ENCODE assay signal across 9 cellular contexts in the genomic region with DNA sequence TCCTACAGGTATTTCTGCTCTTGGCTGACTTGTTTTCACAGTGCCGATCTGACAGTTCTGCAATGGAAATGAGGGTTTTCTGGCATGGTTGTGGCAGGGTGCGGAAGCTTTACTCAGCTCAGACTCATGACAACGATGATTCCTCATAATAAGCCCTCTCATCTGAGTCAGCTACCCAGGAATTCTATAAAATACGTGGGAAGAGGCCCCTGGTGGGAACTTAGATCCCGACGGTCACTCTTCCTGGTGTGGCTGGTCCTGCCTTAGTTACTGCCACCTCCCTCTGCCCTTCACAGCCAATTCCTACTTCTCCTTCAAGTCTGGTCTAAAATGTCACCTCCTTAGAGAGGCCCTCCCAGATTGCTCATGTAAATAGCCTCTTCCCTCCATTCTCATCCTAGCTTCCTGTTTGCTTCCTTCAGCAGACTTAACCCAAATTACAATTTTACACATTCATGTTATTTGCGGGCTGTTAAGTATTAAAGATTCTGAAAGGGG.
DNase-seq lines count a peak whose midpoint lies in the region; ATAC-seq and TF ChIP-seq lines count a peak whose summit lies in the region.
"Had no signal": no experiment of that assay in that cellular context is flagged by ENCODE, and none has a peak within 500 bp of the region (broad histone marks: within the 10 kb centered on the region; RNA-seq: fewer than 3 reads in every experiment).

No MANE protein-coding gene starts in this region.

- H3K9me3 ChIP-seq in RWPE2 (ENCODE audit: severe bottlenecking) (no peaks in the 10 kb centered on the region), parathyroid adenoma (ENCODE audit: control insufficient read depth, low read length) (no peaks in the 10 kb centered on the region)

- H3K27me3 ChIP-seq in RWPE2 (ENCODE audit: insufficient read depth, poor library complexity, severe bottlenecking) (no peaks in the 10 kb centered on the region), parathyroid adenoma (ENCODE audit: control insufficient read depth, insufficient read depth, low read length) (no peaks in the 10 kb centered on the region)

- H3K79me2 ChIP-seq in parathyroid adenoma, result no peaks in the 10 kb centered on the region

- H3K27ac ChIP-seq in RWPE2 (ENCODE audit: poor library complexity, severe bottlenecking) (peak overlapping the region; percentile 68), parathyroid adenoma (peak overlapping the region; percentile 66)

- no peak overlapping the region for H2AFZ ChIP-seq in parathyroid adenoma

- H3K4me3 ChIP-seq in RWPE2 (ENCODE audit: severe bottlenecking) (no peak overlapping the region), fibroblast of pulmonary artery (replicated peaks; ENCODE audit: low read depth, low read length) (peak overlapping the region; percentile 20), parathyroid adenoma (ENCODE audit: low read depth, low read length) (no peak overlapping the region)

- H3K4me1 ChIP-seq in RWPE2 (ENCODE audit: insufficient read depth, poor library complexity, severe bottlenecking), result peaks cover 19% of the 10 kb centered on the region
- no peaks in the 10 kb centered on the region for H3K4me1 ChIP-seq in parathyroid adenoma

- DNase-seq in CD1c-positive myeloid dendritic cell (ENCODE audit: extremely low spot score), result peak; percentile 61
- peak; percentile 72 for DNase-seq in RWPE2 (ENCODE audit: low spot score)
- peak; percentile 91 for DNase-seq in fibroblast of pulmonary artery (ENCODE audit: low read depth)
- DNase-seq in NCI-H1417 treated with DMSO at 0.1 percent for 48 hours (lab: John Stamatoyannopoulos, UW), result no peak
- no peak for DNase-seq in NCI-H2227 treated with DMSO at 0.1 percent for 48 hours (lab: John Stamatoyannopoulos, UW)
- DNase-seq: DMS79 treated with DMSO at 0.1 percent for 48 hours had no signal

- TF ChIP-seq CTCF in RWPE2 (IDR thresholded peaks at IDR 0.05; ENCODE audit: poor library complexity, severe bottlenecking) (no peak), fibroblast of pulmonary artery (IDR thresholded peaks at IDR 0.05; ENCODE audit: low read length, missing control alignments) (no peak), parathyroid adenoma (IDR thresholded peaks at IDR 0.05) (no peak)

- H3K36me3 ChIP-seq in RWPE2 (ENCODE audit: low read depth) (no peaks in the 10 kb centered on the region), parathyroid adenoma (ENCODE audit: control insufficient read depth, insufficient read depth, low read length) (no peaks in the 10 kb centered on the region)

- H3K4me2 ChIP-seq in parathyroid adenoma (ENCODE audit: low read length), result no peak overlapping the region

- H3K9ac ChIP-seq in parathyroid adenoma, result no peak overlapping the region

- ATAC-seq in RWPE2 (ENCODE audit: low read depth), result peak; percentile 94
- no peak for ATAC-seq in HG03097 (IDR thresholded peaks at IDR 0.05; ENCODE audit: low FRiP score, unreplicated experiment)
- no peak for ATAC-seq in GM21515 (IDR thresholded peaks at IDR 0.05; ENCODE audit: unreplicated experiment)

Comparison
In these comparisons a context has a peak if more than half of its experiments do, and no peak if none do; other contexts are left out.
1. DNase-seq: peak in CD1c-positive myeloid dendritic cell (single experiment), RWPE2 (single experiment) and fibroblast of pulmonary artery (single experiment); none in NCI-H1417 treated with DMSO at 0.1 percent for 48 hours (single experiment) and NCI-H2227 treated with DMSO at 0.1 percent for 48 hours (single experiment).